In genomic region chr15:94582368-94582767, GRCh38 we compare ENCODE assay signal across 7 cellular contexts.
DNase-seq lines count a peak whose midpoint lies in the region; ATAC-seq and TF ChIP-seq lines count a peak whose summit lies in the region.

No MANE protein-coding gene starts in this region.

- intact Hi-C loops in left lung (cut with DNase I): no loop called here

- peak; percentile 44 for ATAC-seq in GM19467 (IDR thresholded peaks at IDR 0.05; ENCODE audit: unreplicated experiment)
- ATAC-seq in HG03575 (IDR thresholded peaks at IDR 0.05; ENCODE audit: extremely low read depth, insufficient number of reproducible peaks, low FRiP score, unreplicated experiment): peak; percentile 31
- ATAC-seq in left lung: peak; percentile 65

- H3K4me3 ChIP-seq in GM12875 (ENCODE audit: low read depth, low read length) (no peak overlapping the region), left lung (no peak overlapping the region)

- H3K27me3 ChIP-seq in left lung: peaks cover 0 to 66% of the 10 kb centered on the region in 2 donors

- H3K9me3 ChIP-seq in left lung: no peaks in the 10 kb centered on the region

- H3K36me3 ChIP-seq in left lung: no peaks in the 10 kb centered on the region

- DNase-seq in activated CD4-positive, alpha-beta T cell treated with anti-CD3 and anti-CD28 coated beads, Interleukin-2, amount 50 U/mL, for 48 hours: peak; percentile 33 to 48
- DNase-seq in left lung (no peak), mesenteric fat pad (ENCODE audit: low spot score) (no peak), NCI-H2171 (lab: John Stamatoyannopoulos, UW) (no peak)

- H3K27ac ChIP-seq in left lung: no peak overlapping the region

- peaks cover 0 to 11% of the 10 kb centered on the region in 2 donors for H3K4me1 ChIP-seq in left lung

- TF ChIP-seq CTCF in GM12875 (IDR thresholded peaks at IDR 0.05; ENCODE audit: borderline replicate concordance, insufficient read depth, low read depth, low read length) (peak; percentile 45), left lung (IDR thresholded peaks at IDR 0.05) (peak in 1 of 2 donors; percentile 29)

Comparison
In these comparisons a context has a peak if more than half of its experiments do, and no peak if none do; other contexts are left out.
1. DNase-seq: peak in activated CD4-positive, alpha-beta T cell treated with anti-CD3 and anti-CD28 coated beads, Interleukin-2, amount 50 U/mL, for 48 hours (2 of 2); none in left lung (0 of 2), mesenteric fat pad (single experiment) and NCI-H2171 (single experiment).
2. Peak in every context shown above with its lines, with median percentiles within 50 percentile points of each other: ATAC-seq.